ENCODE assay signal across 17 cellular contexts in the genomic region with DNA sequence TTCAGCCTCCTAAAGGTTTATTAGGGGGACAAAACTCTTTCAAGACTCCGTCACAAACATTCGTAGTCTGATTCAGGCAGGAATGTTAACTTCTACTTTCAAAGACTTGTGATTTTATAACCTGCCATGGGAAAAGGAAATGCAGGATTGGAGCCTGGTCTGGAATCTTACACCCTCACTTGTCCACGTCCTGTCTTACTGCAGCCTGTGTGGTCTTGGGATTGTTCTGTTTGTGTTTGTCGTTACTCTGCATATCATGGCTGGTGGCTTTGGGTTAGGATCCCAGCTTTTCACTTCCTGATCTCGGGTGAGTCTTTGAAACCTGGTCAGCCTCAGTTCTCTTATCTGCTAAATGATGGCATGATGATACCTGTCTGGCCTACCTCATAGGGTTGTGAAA. TPM values are rescaled to one million over a fixed set of nuclear protein-coding genes. Genes with fewer than 3 reads are reported as not detected.
A peak's percentile ranks its signal among the peaks of the same experiment; 100 is the strongest.
DNase-seq lines count a peak whose midpoint lies in the region; ATAC-seq and TF ChIP-seq lines count a peak whose summit lies in the region.
"Had no signal": no experiment of that assay in that cellular context is flagged by ENCODE, and none has a peak within 500 bp of the region (broad histone marks: within the 10 kb centered on the region; RNA-seq: fewer than 3 reads in every experiment).

No MANE protein-coding gene starts in this region.

- no peak overlapping the region for H3K4me3 Mint-ChIP-seq in endothelial cell (ENCODE audit: unreplicated experiment)

- H3K36me3 ChIP-seq in RWPE2 (ENCODE audit: low read depth), result peaks cover 18% of the 10 kb centered on the region; the same call in 1 of the 2 replicates
- no peaks in the 10 kb centered on the region for H3K36me3 ChIP-seq in mesendoderm (ENCODE audit: control insufficient read depth, insufficient read depth, low read length)
- H3K36me3 ChIP-seq in PC-9 (ENCODE audit: low read depth), result peaks cover 41% of the 10 kb centered on the region

- DNase-seq in EH (ENCODE audit: low read depth) (peak; percentile 35), RWPE2 (ENCODE audit: low spot score) (no peak), endothelial cell (ENCODE audit: low spot score) (no peak), mesendoderm (peak; percentile 88), PC-9 (no peak), medulla oblongata (ENCODE audit: extremely low spot score) (no peak)
- DNase-seq: DMS 273 treated with DMSO at 0.1 percent for 48 hours, GF-D8, NCI-H1436 treated with DMSO at 0.1 percent for 48 hours, NCI-H2029 treated with DMSO at 0.1 percent for 48 hours, NCI-H748 treated with DMSO at 0.1 percent for 48 hours, PC-3, SK-N-SH had no signal

- TF ChIP-seq CTCF in RWPE2 (IDR thresholded peaks at IDR 0.05; ENCODE audit: poor library complexity, severe bottlenecking) (no peak), endothelial cell (IDR thresholded peaks at IDR 0.05; ENCODE audit: unreplicated experiment) (no peak), PC-9 (conservative IDR thresholded peaks at IDR 0.05) (no peak)

- no peak overlapping the region for H3K9ac ChIP-seq in mesendoderm (ENCODE audit: low read length)
- H3K9ac ChIP-seq: KMS-11, SK-N-SH had no signal

- H4K20me1 ChIP-seq in PC-9 (ENCODE audit: insufficient read depth), result peaks cover 9% of the 10 kb centered on the region; the same call in 1 of the 2 replicates

- H3K27ac Mint-ChIP-seq in endothelial cell (ENCODE audit: unreplicated experiment), result peak overlapping the region; percentile 90

- H3K9me2 ChIP-seq in PC-9 (ENCODE audit: insufficient read depth), result no peaks in the 10 kb centered on the region
- H3K9me2 ChIP-seq: SK-N-SH had no signal

- peaks cover 57% of the 10 kb centered on the region for H3K4me1 ChIP-seq in RWPE2 (ENCODE audit: insufficient read depth, poor library complexity, severe bottlenecking)
- peaks cover 21% of the 10 kb centered on the region for H3K4me1 ChIP-seq in mesendoderm (ENCODE audit: control insufficient read depth, low read depth, low read length)
- H3K4me1 ChIP-seq in PC-9 (replicated peaks; ENCODE audit: insufficient read depth), result peaks cover 55% of the 10 kb centered on the region

- no peak for ATAC-seq in RWPE2 (ENCODE audit: low read depth)
- ATAC-seq in GM19467 (IDR thresholded peaks at IDR 0.05; ENCODE audit: unreplicated experiment), result no peak
- no peak for ATAC-seq in HG02973 (IDR thresholded peaks at IDR 0.05; ENCODE audit: unreplicated experiment)
- ATAC-seq: PC-3 had no signal

- peaks cover 11% of the 10 kb centered on the region for H3K27me3 Mint-ChIP-seq in endothelial cell (ENCODE audit: unreplicated experiment)

- no peak overlapping the region for H2AFZ ChIP-seq in PC-9

- POLR2A ChIA-PET in PC-9 (lab: Charles Lee; ENCODE audit: unreplicated experiment), result no interaction called here

- H3K9me3 ChIP-seq in RWPE2 (ENCODE audit: severe bottlenecking), result no peaks in the 10 kb centered on the region
- no peaks in the 10 kb centered on the region for H3K9me3 ChIP-seq in PC-9 (ENCODE audit: insufficient read depth, low read depth)
- H3K9me3 ChIP-seq: SK-N-SH had no signal

- BruUV-seq in PC-9 (replicated peaks; lab: Mats Ljungman, UMichigan), result no TSS peak

- H3K4ac ChIP-seq in mesendoderm (ENCODE audit: low read depth, low read length), result no peak overlapping the region

- no peaks in the 10 kb centered on the region for H3K9me3 Mint-ChIP-seq in endothelial cell (ENCODE audit: unreplicated experiment)

- H3K27me3 ChIP-seq in RWPE2 (ENCODE audit: insufficient read depth, poor library complexity, severe bottlenecking) (no peaks in the 10 kb centered on the region), mesendoderm (ENCODE audit: insufficient read depth, low read length, poor library complexity) (no peaks in the 10 kb centered on the region), PC-9 (ENCODE audit: insufficient read depth, low read depth) (no peaks in the 10 kb centered on the region)

- no peak overlapping the region for H4K5ac ChIP-seq in mesendoderm (ENCODE audit: low read length)

- H3K4me3 ChIP-seq in RWPE2 (ENCODE audit: severe bottlenecking) (no peak overlapping the region), mesendoderm (ENCODE audit: low read length) (no peak overlapping the region), PC-9 (no peak overlapping the region)

- intact Hi-C loops in PC-9 (cut with micrococcal nuclease; ENCODE audit: unreplicated experiment), result loop anchor here (10.0 kb wide), 2 partner anchors 1012 to 1282 kb away; no protein-coding TSS in a partner anchor

- H3K79me1 ChIP-seq in mesendoderm (ENCODE audit: low read length), result peaks cover 46% of the 10 kb centered on the region

- peaks cover 59% of the 10 kb centered on the region for H3K4me1 Mint-ChIP-seq in endothelial cell (ENCODE audit: unreplicated experiment)

- no peak overlapping the region for H3K18ac ChIP-seq in mesendoderm (ENCODE audit: low read length)

- H3K23ac ChIP-seq in mesendoderm (ENCODE audit: low read length), result no peak overlapping the region

- H4K8ac ChIP-seq in mesendoderm (ENCODE audit: low read depth, low read length), result no peak overlapping the region

- H3K79me2 ChIP-seq in mesendoderm (ENCODE audit: control insufficient read depth, insufficient read depth, low read length) (peaks cover 85% of the 10 kb centered on the region), PC-9 (ENCODE audit: low read depth) (peaks cover 95% of the 10 kb centered on the region)

- H3K36me3 Mint-ChIP-seq in endothelial cell (ENCODE audit: low read depth, unreplicated experiment), result peaks cover 9% of the 10 kb centered on the region

- peaks cover 40% of the 10 kb centered on the region for H3F3A ChIP-seq in PC-9 (ENCODE audit: insufficient read depth, low read depth)

- H3K27ac ChIP-seq in RWPE2 (ENCODE audit: poor library complexity, severe bottlenecking), result peak overlapping the region; percentile 89
- peak overlapping the region; percentile 38 for H3K27ac ChIP-seq in mesendoderm (ENCODE audit: low read depth, low read length)
- no peak overlapping the region for H3K27ac ChIP-seq in PC-9
- H3K27ac ChIP-seq: C4-2B, KMS-11 had no signal

- CTCF ChIA-PET in PC-9 (lab: Charles Lee), result interaction anchor here (0.7 kb wide), 1 partner anchor 17 kb away, joined by 7 read pairs; no protein-coding TSS in a partner anchor

- no peak overlapping the region for H2BK15ac ChIP-seq in mesendoderm (replicated peaks; ENCODE audit: low read depth)

- no peak overlapping the region for H2BK5ac ChIP-seq in mesendoderm (ENCODE audit: low read length)

- WGBS in mesendoderm (ENCODE audit: extremely low coverage, insufficient coverage, low lambda C conversion rate), result no CpG with 5 or more reads among the region's 5 CpGs

- no peak overlapping the region for H2AK5ac ChIP-seq in mesendoderm (ENCODE audit: low read length)

- no peak overlapping the region for H3K56ac ChIP-seq in mesendoderm (ENCODE audit: low read length)

- H2BK120ac ChIP-seq in mesendoderm (ENCODE audit: low read depth, low read length), result no peak overlapping the region

- H3K4me2 ChIP-seq in mesendoderm (ENCODE audit: low read length) (no peak overlapping the region), PC-9 (no peak overlapping the region)
- H3K4me2 ChIP-seq: KMS-11, SK-N-SH had no signal

RNA-seq across cellular contexts. Expression of gene SH3BP4, which starts 34.5 kb away (rescaled TPM):
- total RNA-seq in endothelial cell (ENCODE audit: unreplicated experiment) (58.6 TPM), PC-9 (2021) (131 and 135 TPM in 2 replicates)
- 26.4 TPM for polyA plus RNA-seq in mesendoderm (2013, experiment 1 of 2)
- 26.9 TPM for polyA plus RNA-seq in mesendoderm (2013, experiment 2 of 2)

Comparison
In these comparisons a context has a peak if more than half of its experiments do, and no peak if none do; other contexts are left out.
1. DNase-seq: peak in EH (single experiment) and mesendoderm (single experiment); none in RWPE2 (single experiment), endothelial cell (single experiment), PC-9 (0 of 2) and medulla oblongata (single experiment).